Comparison of ENCODE assay signal across 1 cellular context in the genomic region with DNA sequence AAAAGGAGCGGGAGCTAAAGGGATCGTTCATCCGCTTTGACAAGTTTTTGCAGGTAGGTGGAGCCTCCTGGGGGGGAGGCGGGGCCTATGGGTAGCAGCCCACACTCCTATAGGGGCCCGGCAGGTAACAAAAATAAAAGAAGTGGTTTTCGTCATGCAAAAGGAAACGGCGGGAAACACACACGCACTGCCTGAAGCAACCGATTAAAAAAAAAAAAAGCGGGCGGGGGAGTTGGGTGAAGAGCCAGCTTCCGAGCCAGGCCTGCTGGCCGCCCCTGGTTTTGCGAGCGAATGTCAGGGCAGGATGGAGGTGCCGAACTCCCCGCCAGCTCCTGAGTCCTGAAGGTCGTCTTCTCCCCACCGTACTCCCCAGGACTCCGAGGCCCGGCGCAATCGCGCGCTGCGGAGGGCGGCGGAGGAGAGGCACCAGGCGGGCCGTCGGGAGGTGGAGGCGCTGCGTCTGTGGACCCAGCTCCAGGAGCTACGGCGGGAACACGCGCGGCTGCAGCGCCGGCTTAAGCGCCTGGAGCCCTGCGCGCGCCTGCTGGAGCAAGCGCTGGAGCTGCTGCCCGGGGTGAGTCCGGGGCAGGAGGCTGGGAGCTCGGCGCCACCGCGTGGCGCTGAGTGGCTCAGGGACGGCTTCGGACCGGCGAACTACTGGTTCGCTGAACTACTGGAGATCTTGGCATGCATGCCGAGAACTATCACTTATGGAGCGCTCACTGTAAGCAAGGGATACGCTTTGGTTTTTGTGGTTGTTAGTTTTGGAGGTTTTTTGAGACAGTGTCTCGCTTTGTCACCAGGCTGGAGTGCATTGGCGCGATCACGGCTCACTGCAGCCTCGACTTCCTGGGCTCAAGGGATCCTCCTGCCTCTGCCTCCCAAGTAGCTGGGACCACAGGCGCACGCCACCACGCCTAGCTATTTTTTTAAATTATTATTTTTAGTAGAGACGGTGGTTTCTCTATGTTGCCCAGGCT.
TF ChIP-seq lines count a peak whose summit lies in the region.

No MANE protein-coding gene starts in this region.

TF ChIP-seq in K562, 482 proteins besides CTCF, POLR2A, EP300 and RAD21 (continued from another document and continues in another):
- no peak for TF ChIP-seq BRD9 (IDR thresholded peaks at IDR 0.05; ENCODE audit: low read depth, partially characterized antibody)
- TF ChIP-seq PRPF4 (IDR thresholded peaks at IDR 0.05; ENCODE audit: insufficient read depth, low read depth, low read length, poor library complexity, severe bottlenecking), result no peak
- TF ChIP-seq ESRRB (CRISPR knock-in tag; IDR thresholded peaks at IDR 0.05; ENCODE audit: borderline replicate concordance), result no peak
- peak; percentile 45 to 76; a peak in 2 of 4 replicates for TF ChIP-seq MAZ (CRISPR knock-in tag; conservative IDR thresholded peaks at IDR 0.05 in 1 of 2, IDR thresholded peaks at IDR 0.05 in 1 of 2)
- TF ChIP-seq ARID2 (IDR thresholded peaks at IDR 0.05), result peak; percentile 54; the same call in 1 of the 2 replicates
- no peak for TF ChIP-seq SMAD3 (CRISPR knock-in tag; conservative IDR thresholded peaks at IDR 0.05)
- TF ChIP-seq, protein P1, sequence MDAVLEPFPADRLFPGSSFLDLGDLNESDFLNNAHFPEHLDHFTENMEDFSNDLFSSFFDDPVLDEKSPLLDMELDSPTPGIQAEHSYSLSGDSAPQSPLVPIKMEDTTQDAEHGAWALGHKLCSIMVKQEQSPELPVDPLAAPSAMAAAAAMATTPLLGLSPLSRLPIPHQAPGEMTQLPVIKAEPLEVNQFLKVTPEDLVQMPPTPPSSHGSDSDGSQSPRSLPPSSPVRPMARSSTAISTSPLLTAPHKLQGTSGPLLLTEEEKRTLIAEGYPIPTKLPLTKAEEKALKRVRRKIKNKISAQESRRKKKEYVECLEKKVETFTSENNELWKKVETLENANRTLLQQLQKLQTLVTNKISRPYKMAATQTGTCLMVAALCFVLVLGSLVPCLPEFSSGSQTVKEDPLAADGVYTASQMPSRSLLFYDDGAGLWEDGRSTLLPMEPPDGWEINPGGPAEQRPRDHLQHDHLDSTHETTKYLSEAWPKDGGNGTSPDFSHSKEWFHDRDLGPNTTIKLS (IDR thresholded peaks at IDR 0.05; ENCODE audit: borderline replicate concordance, low read depth), result peak; percentile 57; the same call in 1 of the 2 replicates
- no peak for TF ChIP-seq HDAC8 (tag; IDR thresholded peaks at IDR 0.05)
- TF ChIP-seq BCL6 (CRISPR knock-in tag; IDR thresholded peaks at IDR 0.05), result no peak
- TF ChIP-seq ETS2 (tag; IDR thresholded peaks at IDR 0.05; ENCODE audit: borderline replicate concordance, poor library complexity, severe bottlenecking), result no peak
- TF ChIP-seq TOE1 (IDR thresholded peaks at IDR 0.05; ENCODE audit: borderline replicate concordance), result no peak; the same call in 1 of the 2 replicates
- TF ChIP-seq TOE1 (CRISPR knock-in tag; IDR thresholded peaks at IDR 0.05; ENCODE audit: borderline replicate concordance, low read depth), result no peak
- no peak for TF ChIP-seq E2F1 (CRISPR knock-in tag; IDR thresholded peaks at IDR 0.05)
- no peak for TF ChIP-seq ZNF184 (CRISPR knock-in tag; IDR thresholded peaks at IDR 0.05)
- no peak for TF ChIP-seq KDM2B (CRISPR knock-in tag; IDR thresholded peaks at IDR 0.05)
- TF ChIP-seq ELF4 (CRISPR knock-in tag; IDR thresholded peaks at IDR 0.05), result no peak
- no peak for TF ChIP-seq ZC3H11A (IDR thresholded peaks at IDR 0.05; ENCODE audit: low read depth, low read length)
- TF ChIP-seq CEBPG (CRISPR knock-in tag; IDR thresholded peaks at IDR 0.05), result peak; percentile 67
- TF ChIP-seq CEBPG (tag; conservative IDR thresholded peaks at IDR 0.05 in 1 of 2, IDR thresholded peaks at IDR 0.05 in 1 of 2), result no peak
- TF ChIP-seq HLTF (IDR thresholded peaks at IDR 0.05), result no peak
- no peak for TF ChIP-seq EWSR1 (IDR thresholded peaks at IDR 0.05; ENCODE audit: borderline replicate concordance, low read depth, partially characterized antibody)
- no peak for TF ChIP-seq ARHGAP35 (IDR thresholded peaks at IDR 0.05; ENCODE audit: partially characterized antibody)
- TF ChIP-seq SOX6 (IDR thresholded peaks at IDR 0.05), result no peak
- no peak for TF ChIP-seq RHOXF2B (CRISPR knock-in tag; conservative IDR thresholded peaks at IDR 0.05)
- TF ChIP-seq JUN (IDR thresholded peaks at IDR 0.05; ENCODE audit: borderline replicate concordance, low read depth, low read length), result no peak
- peak; percentile 89; the same call in 1 of the 2 replicates for TF ChIP-seq JUN (CRISPR knock-in tag; IDR thresholded peaks at IDR 0.05; ENCODE audit: borderline replicate concordance)
- no peak for TF ChIP-seq ZNF717 (CRISPR knock-in tag; IDR thresholded peaks at IDR 0.05)
- TF ChIP-seq CBX8 (IDR thresholded peaks at IDR 0.05; ENCODE audit: borderline replicate concordance, extremely low read depth, low read depth, low read length, poor library complexity, severe bottlenecking), result no peak
- no peak for TF ChIP-seq PCBP2 (IDR thresholded peaks at IDR 0.05; ENCODE audit: low read depth, low read length, poor library complexity, severe bottlenecking)
- no peak for TF ChIP-seq POLR2G (IDR thresholded peaks at IDR 0.05; ENCODE audit: low read depth, low read length)
- TF ChIP-seq POLR2AphosphoS2 (IDR thresholded peaks at IDR 0.05; ENCODE audit: low read length), result no peak
- no peak for TF ChIP-seq TCF3 (CRISPR knock-in tag; IDR thresholded peaks at IDR 0.05)
- no peak for TF ChIP-seq RFX7 (CRISPR knock-in tag; IDR thresholded peaks at IDR 0.05)
- no peak for TF ChIP-seq ZNF75A (CRISPR knock-in tag; IDR thresholded peaks at IDR 0.05)
- TF ChIP-seq ZNF384 (IDR thresholded peaks at IDR 0.05; ENCODE audit: low read depth, low read length), result peak; percentile 72
- no peak for TF ChIP-seq C11orf30 (IDR thresholded peaks at IDR 0.05; ENCODE audit: low read depth)
- TF ChIP-seq NCOA2 (IDR thresholded peaks at IDR 0.05; ENCODE audit: partially characterized antibody in 2 of 2), result no peak
- TF ChIP-seq TEAD1 (CRISPR knock-in tag; IDR thresholded peaks at IDR 0.05), result peak in 1 of 2 experiments; percentile 92; a peak in 2 of 4 replicates
- TF ChIP-seq ZNF507 (tag; conservative IDR thresholded peaks at IDR 0.05), result no peak
- TF ChIP-seq ZNF518B (CRISPR knock-in tag; IDR thresholded peaks at IDR 0.05), result no peak
- TF ChIP-seq SRSF3 (IDR thresholded peaks at IDR 0.05; ENCODE audit: insufficient read depth, low read length), result no peak
- TF ChIP-seq ZNF12 (CRISPR knock-in tag; IDR thresholded peaks at IDR 0.05), result peak; percentile 64; the same call in 1 of the 2 replicates
- no peak for TF ChIP-seq MTA1 (IDR thresholded peaks at IDR 0.05; ENCODE audit: borderline replicate concordance)
- no peak for TF ChIP-seq CHD2 (IDR thresholded peaks at IDR 0.05; ENCODE audit: low read depth, low read length)
- TF ChIP-seq NFE2 (IDR thresholded peaks at IDR 0.05; ENCODE audit: low read depth), result no peak
- TF ChIP-seq BCOR (IDR thresholded peaks at IDR 0.05), result no peak
- TF ChIP-seq L3MBTL2 (IDR thresholded peaks at IDR 0.05), result peak; percentile 94
- no peak for TF ChIP-seq RBM15 (IDR thresholded peaks at IDR 0.05; ENCODE audit: insufficient read depth, low read length)
- no peak for TF ChIP-seq STAT5B (CRISPR knock-in tag; IDR thresholded peaks at IDR 0.05)
- no peak for TF ChIP-seq TEAD4 (IDR thresholded peaks at IDR 0.05; ENCODE audit: low read length)
- TF ChIP-seq TEAD4 (CRISPR knock-in tag; IDR thresholded peaks at IDR 0.05; ENCODE audit: borderline replicate concordance), result peak; percentile 97
- TF ChIP-seq SIN3A (IDR thresholded peaks at IDR 0.05; ENCODE audit: borderline replicate concordance in 2 of 2, control insufficient read depth in 1 of 2, low read depth in 2 of 2, low read length in 2 of 2), result no peak
- TF ChIP-seq GMEB1 (CRISPR knock-in tag; IDR thresholded peaks at IDR 0.05), result no peak
- TF ChIP-seq PTBP1 (IDR thresholded peaks at IDR 0.05; ENCODE audit: low read depth, low read length), result no peak
- no peak for TF ChIP-seq XRCC4 (IDR thresholded peaks at IDR 0.05; ENCODE audit: extremely low read depth, insufficient read depth, insufficient read length)
- no peak for TF ChIP-seq ZC3H8 (IDR thresholded peaks at IDR 0.05)
- no peak for TF ChIP-seq KDM5B (IDR thresholded peaks at IDR 0.05; ENCODE audit: insufficient replicate concordance, low read depth, low read length)
- TF ChIP-seq SIX5 (IDR thresholded peaks at IDR 0.05; ENCODE audit: borderline replicate concordance in 1 of 2, insufficient read depth in 1 of 2, low read depth in 1 of 2, low read length in 2 of 2), result no peak
- TF ChIP-seq MBD2 (IDR thresholded peaks at IDR 0.05; ENCODE audit: borderline replicate concordance, low read depth), result no peak
- TF ChIP-seq ZSCAN32 (CRISPR knock-in tag; IDR thresholded peaks at IDR 0.05), result no peak
- no peak for TF ChIP-seq WHSC1 (IDR thresholded peaks at IDR 0.05; ENCODE audit: low read length)
- TF ChIP-seq POLR2B (IDR thresholded peaks at IDR 0.05; ENCODE audit: low read depth, partially characterized antibody), result no peak
- TF ChIP-seq, protein P2, sequence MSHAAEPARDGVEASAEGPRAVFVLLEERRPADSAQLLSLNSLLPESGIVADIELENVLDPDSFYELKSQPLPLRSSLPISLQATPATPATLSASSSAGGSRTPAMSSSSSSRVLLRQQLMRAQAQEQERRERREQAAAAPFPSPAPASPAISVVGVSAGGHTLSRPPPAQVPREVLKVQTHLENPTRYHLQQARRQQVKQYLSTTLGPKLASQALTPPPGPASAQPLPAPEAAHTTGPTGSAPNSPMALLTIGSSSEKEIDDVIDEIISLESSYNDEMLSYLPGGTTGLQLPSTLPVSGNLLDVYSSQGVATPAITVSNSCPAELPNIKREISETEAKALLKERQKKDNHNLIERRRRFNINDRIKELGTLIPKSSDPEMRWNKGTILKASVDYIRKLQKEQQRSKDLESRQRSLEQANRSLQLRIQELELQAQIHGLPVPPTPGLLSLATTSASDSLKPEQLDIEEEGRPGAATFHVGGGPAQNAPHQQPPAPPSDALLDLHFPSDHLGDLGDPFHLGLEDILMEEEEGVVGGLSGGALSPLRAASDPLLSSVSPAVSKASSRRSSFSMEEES (CRISPR knock-in tag; IDR thresholded peaks at IDR 0.05), result no peak
- no peak for TF ChIP-seq EP400 (IDR thresholded peaks at IDR 0.05)
- no peak for TF ChIP-seq MECOM (CRISPR knock-in tag; IDR thresholded peaks at IDR 0.05)
- TF ChIP-seq ZBTB7A (IDR thresholded peaks at IDR 0.05; ENCODE audit: borderline replicate concordance, control insufficient read depth, low read depth, low read length), result peak; percentile 41; the same call in 1 of the 2 replicates
- no peak; the same call in 1 of the 2 replicates for TF ChIP-seq DEAF1 (CRISPR knock-in tag; IDR thresholded peaks at IDR 0.05)
